In genomic region chr7:125255793-125256192, GRCh38 we compare ENCODE assay signal across 15 cellular contexts.
DNase-seq lines count a peak whose midpoint lies in the region; ATAC-seq and TF ChIP-seq lines count a peak whose summit lies in the region.
"Had no signal": no experiment of that assay in that cellular context is flagged by ENCODE, and none has a peak within 500 bp of the region (broad histone marks: within the 10 kb centered on the region; RNA-seq: fewer than 3 reads in every experiment).

No MANE protein-coding gene starts in this region.

- H3K4me3 ChIP-seq in HUES6 (ENCODE audit: low read depth, low read length) (0 out of 2 replicates have a peak overlapping the region, but pooled peaks have one; percentile 47), hepatocyte (no peak overlapping the region), parathyroid adenoma (ENCODE audit: low read depth, low read length) (no peak overlapping the region)
- H3K4me3 ChIP-seq: BLaER1, GM12878 had no signal

- DNase-seq in RPMI8226 (peak; percentile 41), hepatocyte (ENCODE audit: low spot score) (no peak), C1 segment of cervical spinal cord (lab: John Stamatoyannopoulos, UW) (no peak)
- DNase-seq: DMS53, H7, NCI-H1105 treated with DMSO at 0.1 percent for 48 hours, NCI-H187 treated with DMSO at 0.1 percent for 48 hours, NCI-H2171 treated with DMSO at 0.1 percent for 48 hours, SIG-M5 had no signal

- H3K4me1 ChIP-seq in HUES6 (ENCODE audit: control insufficient read depth, insufficient read depth, low read length), result peaks cover 75% of the 10 kb centered on the region
- no peaks in the 10 kb centered on the region for H3K4me1 ChIP-seq in hepatocyte (ENCODE audit: insufficient read depth)
- no peaks in the 10 kb centered on the region for H3K4me1 ChIP-seq in parathyroid adenoma
- H3K4me1 ChIP-seq: BLaER1 had no signal

- H3K27ac ChIP-seq in HUES6 (ENCODE audit: low read depth, low read length) (peak overlapping the region; percentile 79; the same call in 1 of the 2 replicates), hepatocyte (no peak overlapping the region), parathyroid adenoma (no peak overlapping the region)
- H3K27ac ChIP-seq: BLaER1 had no signal

- H3K9me3 ChIP-seq in HUES6 (ENCODE audit: control insufficient read depth, insufficient read depth, low read depth, low read length) (no peaks in the 10 kb centered on the region), hepatocyte (ENCODE audit: low read depth) (no peaks in the 10 kb centered on the region), parathyroid adenoma (ENCODE audit: control insufficient read depth, low read length) (no peaks in the 10 kb centered on the region)
- H3K9me3 ChIP-seq: BLaER1 had no signal

- H3K9me2 ChIP-seq in hepatocyte (replicated peaks; ENCODE audit: insufficient read depth), result no peaks in the 10 kb centered on the region

- H3K9ac ChIP-seq in HUES6 (ENCODE audit: low read length) (peak overlapping the region; percentile 27), parathyroid adenoma (no peak overlapping the region)
- H3K9ac ChIP-seq: BLaER1 had no signal

- no peak for TF ChIP-seq CTCF in hepatocyte (IDR thresholded peaks at IDR 0.05; ENCODE audit: poor library complexity)
- TF ChIP-seq CTCF in parathyroid adenoma (IDR thresholded peaks at IDR 0.05), result no peak

- peaks cover 70% of the 10 kb centered on the region for H3K36me3 ChIP-seq in HUES6 (ENCODE audit: control insufficient read depth, insufficient read depth, low read length)
- no peaks in the 10 kb centered on the region for H3K36me3 ChIP-seq in hepatocyte (replicated peaks; ENCODE audit: insufficient read depth, low read depth)
- no peaks in the 10 kb centered on the region for H3K36me3 ChIP-seq in parathyroid adenoma (ENCODE audit: control insufficient read depth, insufficient read depth, low read length)
- H3K36me3 ChIP-seq: BLaER1 had no signal

- H3K4me2 ChIP-seq in hepatocyte (peak overlapping the region; percentile 15), parathyroid adenoma (ENCODE audit: low read length) (peak overlapping the region; percentile 6)
- H3K4me2 ChIP-seq: BLaER1 had no signal

- H3K27me3 ChIP-seq in HUES6 (ENCODE audit: control insufficient read depth, insufficient read depth, low read length) (no peaks in the 10 kb centered on the region), hepatocyte (no peaks in the 10 kb centered on the region), parathyroid adenoma (ENCODE audit: control insufficient read depth, insufficient read depth, low read length) (no peaks in the 10 kb centered on the region)
- H3K27me3 ChIP-seq: BLaER1 had no signal

- H3K79me2 ChIP-seq in hepatocyte, result no peaks in the 10 kb centered on the region
- no peaks in the 10 kb centered on the region for H3K79me2 ChIP-seq in parathyroid adenoma

- ATAC-seq in HG02798 (IDR thresholded peaks at IDR 0.05; ENCODE audit: poor library complexity, unreplicated experiment), result no peak
- no peak for ATAC-seq in HG02642 (IDR thresholded peaks at IDR 0.05; ENCODE audit: poor library complexity, unreplicated experiment)

- 35% methylated on average over 3 of the region's 3 CpGs for WGBS in hepatocyte (ENCODE audit: low lambda C conversion rate, missing lambda C conversion rate)

- H2AFZ ChIP-seq in hepatocyte, result no peak overlapping the region
- no peak overlapping the region for H2AFZ ChIP-seq in parathyroid adenoma

- no peaks in the 10 kb centered on the region for H4K20me1 ChIP-seq in hepatocyte (ENCODE audit: insufficient read depth, poor library complexity, severe bottlenecking)
- H4K20me1 ChIP-seq: BLaER1 had no signal
